Comparison of ENCODE assay signal across 2 cellular contexts in the genomic region with DNA sequence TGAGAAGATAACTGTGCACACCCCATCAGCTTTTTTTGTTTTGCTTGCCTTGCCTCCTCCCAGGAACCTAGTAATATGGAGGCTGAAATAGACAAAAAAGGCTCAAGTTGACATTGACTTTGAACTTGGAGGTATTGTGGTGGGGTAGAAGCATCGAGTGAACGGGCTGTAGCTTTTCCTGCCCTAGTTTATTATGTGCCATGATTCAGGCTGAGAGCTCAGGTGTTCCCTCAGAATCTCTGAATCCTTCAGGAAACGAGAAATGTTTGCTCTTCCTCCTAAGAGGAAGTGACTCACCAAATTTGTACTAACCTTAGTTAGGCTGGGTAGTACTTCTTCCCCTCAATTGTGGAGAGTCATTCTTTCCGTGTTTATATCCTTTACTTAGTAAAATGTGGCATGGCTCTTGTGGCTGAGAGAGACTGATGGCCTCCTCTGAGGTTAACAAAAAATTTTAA.
TF ChIP-seq lines count a peak whose summit lies in the region.

No MANE protein-coding gene starts in this region.

TF ChIP-seq in GM23338, 12 proteins besides CTCF, POLR2A, EP300 and RAD21 (continued from another document):
- TF ChIP-seq ZNF462 (CRISPR knock-in tag; IDR thresholded peaks at IDR 0.05) (no peak), ETS1 (IDR thresholded peaks at IDR 0.05) (no peak), CREB1 (CRISPR knock-in tag; IDR thresholded peaks at IDR 0.05; ENCODE audit: low read depth) (no peak)
- TF ChIP-seq, protein P1, sequence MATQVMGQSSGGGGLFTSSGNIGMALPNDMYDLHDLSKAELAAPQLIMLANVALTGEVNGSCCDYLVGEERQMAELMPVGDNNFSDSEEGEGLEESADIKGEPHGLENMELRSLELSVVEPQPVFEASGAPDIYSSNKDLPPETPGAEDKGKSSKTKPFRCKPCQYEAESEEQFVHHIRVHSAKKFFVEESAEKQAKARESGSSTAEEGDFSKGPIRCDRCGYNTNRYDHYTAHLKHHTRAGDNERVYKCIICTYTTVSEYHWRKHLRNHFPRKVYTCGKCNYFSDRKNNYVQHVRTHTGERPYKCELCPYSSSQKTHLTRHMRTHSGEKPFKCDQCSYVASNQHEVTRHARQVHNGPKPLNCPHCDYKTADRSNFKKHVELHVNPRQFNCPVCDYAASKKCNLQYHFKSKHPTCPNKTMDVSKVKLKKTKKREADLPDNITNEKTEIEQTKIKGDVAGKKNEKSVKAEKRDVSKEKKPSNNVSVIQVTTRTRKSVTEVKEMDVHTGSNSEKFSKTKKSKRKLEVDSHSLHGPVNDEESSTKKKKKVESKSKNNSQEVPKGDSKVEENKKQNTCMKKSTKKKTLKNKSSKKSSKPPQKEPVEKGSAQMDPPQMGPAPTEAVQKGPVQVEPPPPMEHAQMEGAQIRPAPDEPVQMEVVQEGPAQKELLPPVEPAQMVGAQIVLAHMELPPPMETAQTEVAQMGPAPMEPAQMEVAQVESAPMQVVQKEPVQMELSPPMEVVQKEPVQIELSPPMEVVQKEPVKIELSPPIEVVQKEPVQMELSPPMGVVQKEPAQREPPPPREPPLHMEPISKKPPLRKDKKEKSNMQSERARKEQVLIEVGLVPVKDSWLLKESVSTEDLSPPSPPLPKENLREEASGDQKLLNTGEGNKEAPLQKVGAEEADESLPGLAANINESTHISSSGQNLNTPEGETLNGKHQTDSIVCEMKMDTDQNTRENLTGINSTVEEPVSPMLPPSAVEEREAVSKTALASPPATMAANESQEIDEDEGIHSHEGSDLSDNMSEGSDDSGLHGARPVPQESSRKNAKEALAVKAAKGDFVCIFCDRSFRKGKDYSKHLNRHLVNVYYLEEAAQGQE (IDR thresholded peaks at IDR 0.05; ENCODE audit: unreplicated experiment): no peak

TF ChIP-seq in H1, 55 proteins besides CTCF, POLR2A, EP300 and RAD21 (continued from another document):
- no peak for TF ChIP-seq CHD7 (IDR thresholded peaks at IDR 0.05; ENCODE audit: insufficient replicate concordance, low read length)
- TF ChIP-seq RBBP5 (IDR thresholded peaks at IDR 0.05; ENCODE audit: borderline replicate concordance, low read depth, low read length): no peak
- no peak for TF ChIP-seq HDAC2 (IDR thresholded peaks at IDR 0.05; ENCODE audit: borderline replicate concordance in 1 of 2, low read depth in 2 of 2, low read length in 2 of 2)
- no peak for TF ChIP-seq SUZ12 (IDR thresholded peaks at IDR 0.05; ENCODE audit: low read length)
- no peak for TF ChIP-seq POLR2AphosphoS5 (IDR thresholded peaks at IDR 0.05; ENCODE audit: low read depth, low read length)
- TF ChIP-seq SIN3A (conservative IDR thresholded peaks at IDR 0.05 in 1 of 2, IDR thresholded peaks at IDR 0.05 in 1 of 2; ENCODE audit: low read depth in 1 of 2, low read length in 2 of 2): no peak
- no peak for TF ChIP-seq CBX8 (IDR thresholded peaks at IDR 0.05; ENCODE audit: borderline replicate concordance, low read depth, low read length)
- no peak for TF ChIP-seq NRF1 (IDR thresholded peaks at IDR 0.05; ENCODE audit: low read depth, low read length)
- no peak for TF ChIP-seq TBP (IDR thresholded peaks at IDR 0.05; ENCODE audit: low read depth, low read length)
- TF ChIP-seq NANOG (IDR thresholded peaks at IDR 0.05; ENCODE audit: insufficient read depth, low read depth, low read length, poor library complexity, severe bottlenecking): no peak
